ENCODE assay signal across 23 cellular contexts in genomic region chr16:51723016-51723724, GRCh38.
"Had no signal": no experiment of that assay in that cellular context is flagged by ENCODE, and none has a peak within 500 bp of the region (broad histone marks: within the 10 kb centered on the region; RNA-seq: fewer than 3 reads in every experiment).

No MANE protein-coding gene starts in this region.

- DNase-seq: activated CD4-positive, alpha-beta T cell treated with anti-CD3 and anti-CD28 coated beads, Interleukin-2, amount 10 ng/mL, durations not matched to agents 7 days and 5 days; activated CD4-positive, CD25-positive, alpha-beta regulatory T cell; activated CD8-positive, alpha-beta T cell treated with anti-CD3 and anti-CD28 coated beads, Interleukin-2, amount 10 ng/mL, durations not matched to agents 7 days and 5 days; activated naive CD4-positive, alpha-beta T cell treated with anti-CD3 and anti-CD28 coated beads, Interleukin-2, amount 50 U/mL, for 16 hours; activated T-cell treated with anti-CD3 and anti-CD28 coated beads, Interleukin-2, amount 50 U/mL, for 4 hours; aorta; brain microvascular endothelial cell; central memory CD4-positive, alpha-beta T cell; dorsolateral prefrontal cortex; foreskin keratinocyte; hypothalamus; islet precursor cell; midbrain; psoas muscle; right cardiac atrium; stimulated activated CD4-positive, alpha-beta T cell treated with anti-CD3 and anti-CD28 coated beads, Interleukin-4, amount 100 ng/mL, for 1 hour; stimulated activated naive CD8-positive, alpha-beta T cell treated with anti-CD3 and anti-CD28 coated beads, Interleukin-15, amount 100 ng/mL, for 72 hours; T-helper 9 cell; trophoblast cell had no signal

- FAIRE-seq: colon had no signal

- H3K4me1 Mint-ChIP-seq: activated CD4-positive, alpha-beta T cell treated with anti-CD3 and anti-CD28 coated beads, Interleukin-2, amount 10 ng/mL, durations not matched to agents 7 days and 5 days; stimulated activated naive CD8-positive, alpha-beta T cell treated with anti-CD3 and anti-CD28 coated beads, Interleukin-15, amount 100 ng/mL, for 72 hours had no signal

- ATAC-seq: activated CD8-positive, alpha-beta T cell treated with anti-CD3 and anti-CD28 coated beads, Interleukin-2, amount 10 ng/mL, durations not matched to agents 7 days and 5 days; activated T-cell treated with anti-CD3 and anti-CD28 coated beads, Interleukin-2, amount 50 U/mL, for 4 hours; foreskin keratinocyte; left lobe of liver; psoas muscle; right cardiac atrium; stimulated activated naive CD8-positive, alpha-beta T cell treated with anti-CD3 and anti-CD28 coated beads, Interleukin-15, amount 100 ng/mL, for 72 hours had no signal

- H3K27ac ChIP-seq: brain microvascular endothelial cell, dorsolateral prefrontal cortex, foreskin keratinocyte, psoas muscle, skin epidermis had no signal

- H3K27me3 ChIP-seq: brain microvascular endothelial cell had no signal

- H3K27ac Mint-ChIP-seq: activated CD4-positive, alpha-beta T cell treated with anti-CD3 and anti-CD28 coated beads, Interleukin-2, amount 10 ng/mL, durations not matched to agents 7 days and 5 days; activated CD8-positive, alpha-beta T cell treated with anti-CD3 and anti-CD28 coated beads, Interleukin-2, amount 10 ng/mL, durations not matched to agents 7 days and 5 days; stimulated activated naive CD8-positive, alpha-beta T cell treated with anti-CD3 and anti-CD28 coated beads, Interleukin-15, amount 100 ng/mL, for 72 hours had no signal

- H3K9me3 ChIP-seq: psoas muscle had no signal

- H3K36me3 ChIP-seq: brain microvascular endothelial cell had no signal

- H3K4me3 ChIP-seq: dorsolateral prefrontal cortex, lung, psoas muscle, skin epidermis had no signal

- H3K4me3 Mint-ChIP-seq: activated CD4-positive, alpha-beta T cell treated with anti-CD3 and anti-CD28 coated beads, Interleukin-2, amount 10 ng/mL, durations not matched to agents 7 days and 5 days; activated CD8-positive, alpha-beta T cell treated with anti-CD3 and anti-CD28 coated beads, Interleukin-2, amount 10 ng/mL, durations not matched to agents 7 days and 5 days; activated T-cell treated with anti-CD3 and anti-CD28 coated beads, Interleukin-2, amount 50 U/mL, for 4 hours; stimulated activated naive CD8-positive, alpha-beta T cell treated with anti-CD3 and anti-CD28 coated beads, Interleukin-15, amount 100 ng/mL, for 72 hours had no signal

- H3K27me3 Mint-ChIP-seq: activated CD4-positive, alpha-beta T cell treated with anti-CD3 and anti-CD28 coated beads, Interleukin-2, amount 10 ng/mL, durations not matched to agents 7 days and 5 days; stimulated activated naive CD8-positive, alpha-beta T cell treated with anti-CD3 and anti-CD28 coated beads, Interleukin-15, amount 100 ng/mL, for 72 hours had no signal

- H3K4me1 ChIP-seq: foreskin keratinocyte, psoas muscle had no signal
